ENCODE assay signal across 1 cellular context in the genomic region with DNA sequence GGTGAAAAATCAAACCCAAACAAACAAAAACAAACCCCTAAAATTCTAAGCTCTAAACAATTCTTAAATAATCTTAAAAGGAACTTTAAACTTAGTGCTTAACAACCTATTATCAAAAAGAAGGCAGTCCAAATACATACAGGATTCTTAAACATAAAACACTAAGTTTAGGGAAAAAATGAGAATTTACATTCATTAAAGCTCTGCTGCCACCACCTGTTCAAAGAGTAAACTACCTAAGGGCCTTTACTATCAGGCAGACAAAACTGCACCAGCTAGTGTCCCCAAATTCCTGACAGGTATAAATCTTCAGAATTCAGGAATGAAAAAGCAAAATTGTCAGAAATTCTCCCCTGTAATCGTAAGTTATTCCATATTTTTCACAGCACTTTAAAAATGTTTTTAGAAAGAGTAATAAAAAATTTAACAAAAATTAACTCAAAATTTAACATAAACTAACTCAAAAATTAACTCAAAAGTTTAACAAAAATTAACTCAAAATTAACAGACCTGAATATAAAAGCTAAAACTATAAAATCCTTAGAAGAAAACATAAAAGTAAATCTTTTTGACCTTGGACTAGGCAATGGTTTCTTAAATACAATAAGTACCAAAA.
TF ChIP-seq lines count a peak whose summit lies in the region.

No MANE protein-coding gene starts in this region.

TF ChIP-seq in GM23338, 12 proteins besides CTCF, POLR2A, EP300 and RAD21 (continued from another document):
- no peak for TF ChIP-seq REST (IDR thresholded peaks at IDR 0.05; ENCODE audit: unreplicated experiment)
- no peak for TF ChIP-seq ETS1 (IDR thresholded peaks at IDR 0.05)
- TF ChIP-seq ZNF331 (CRISPR knock-in tag; IDR thresholded peaks at IDR 0.05; ENCODE audit: low read depth): no peak
- TF ChIP-seq STAT1 (IDR thresholded peaks at IDR 0.05; ENCODE audit: unreplicated experiment): no peak
TF ChIP-seq in GM23338: peak in this region for 0.
